Comparison of ENCODE assay signal across 7 cellular contexts in the genomic region with DNA sequence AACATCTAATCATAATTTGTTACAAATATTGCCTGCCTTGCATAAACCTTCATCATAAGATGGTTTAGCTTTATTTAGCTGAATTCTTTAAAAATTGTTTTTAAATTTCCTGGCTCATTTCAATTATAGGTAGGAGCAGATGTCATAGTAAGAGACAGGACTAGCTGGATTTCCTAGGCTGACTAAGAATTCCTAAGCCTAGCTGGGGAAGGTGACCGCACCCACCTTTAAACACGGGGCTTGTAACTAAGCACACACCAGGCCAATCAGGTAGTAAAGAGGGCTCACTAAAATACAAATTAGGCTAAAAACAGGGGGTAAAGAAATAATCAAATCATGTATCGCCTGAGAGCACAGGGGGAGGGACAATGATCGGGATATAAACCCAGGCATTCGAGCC.
DNase-seq lines count a peak whose midpoint lies in the region; ATAC-seq, FAIRE-seq and TF ChIP-seq lines count a peak whose summit lies in the region.
"Not testable (repeated sequence)": the region's sequence is repeated elsewhere in the genome, so short reads cannot be mapped to it uniquely, and the experiment has no call there.

No MANE protein-coding gene starts in this region.

- not testable (repeated sequence) for H3K36me3 ChIP-seq in PC-3 (ENCODE audit: low read depth, low read length); bronchial epithelial cell (ENCODE audit: control insufficient read depth, insufficient read depth, low read length); HepG2 (replicated peaks in 1 of 2; ENCODE audit: control insufficient read depth in 1 of 2, insufficient read depth in 2 of 2, low read length in 2 of 2)

- not testable (repeated sequence) for H3K4me3 ChIP-seq in A549; bronchial epithelial cell (ENCODE audit: low read depth, low read length); HepG2 (replicated peaks in 1 of 3; ENCODE audit: insufficient read depth in 1 of 3, low read depth in 2 of 3, low read length in 3 of 3)
- peak overlapping the region; percentile 56; the same call in 1 of the 2 replicates for H3K4me3 ChIP-seq in PC-3 (ENCODE audit: low read length)

- H3K9ac ChIP-seq in PC-3 (ENCODE audit: low read length) = peak overlapping the region; percentile 43
- H3K9ac ChIP-seq in HepG2 (ENCODE audit: insufficient read depth, low read depth, low read length) = not testable (repeated sequence)

- not testable (repeated sequence) for DNase-seq in A549 (ENCODE audit: low read depth in 1 of 2, low spot score in 1 of 2); HepG2 (ENCODE audit: low spot score)
- DNase-seq in NCI-H1092 treated with DMSO at 0.1 percent for 48 hours (lab: John Stamatoyannopoulos, UW) (peak; percentile 31), NCI-H2081 treated with DMSO at 0.1 percent for 48 hours (lab: John Stamatoyannopoulos, UW) (peak; percentile 61), NCI-H69 (lab: John Stamatoyannopoulos, UW) (peak; percentile 68), PC-3 (peak; percentile 66), bronchial epithelial cell (ENCODE audit: low read depth) (peak; percentile 9)

- H3K9me2 ChIP-seq in PC-3 (replicated peaks; ENCODE audit: low read length) = not testable (repeated sequence)

- not testable (repeated sequence) for BruUV-seq in PC-3 (replicated peaks; lab: Mats Ljungman, UMichigan); HepG2 (replicated peaks; lab: Mats Ljungman, UMichigan)

- H3K4me2 ChIP-seq in A549 (peak overlapping the region; percentile 59), PC-3 (ENCODE audit: low read length) (peak overlapping the region; percentile 87)
- H3K4me2 ChIP-seq in HepG2 (ENCODE audit: low read depth, low read length) = not testable (repeated sequence)

- not testable (repeated sequence) for H3K9me3 ChIP-seq in A549; PC-3 (ENCODE audit: low read length)
- H3K9me3 ChIP-seq in HepG2 (ENCODE audit: low read length) = peaks cover 46% of the 10 kb centered on the region

- not testable (repeated sequence) for TF ChIP-seq RAD21 in A549 (conservative IDR thresholded peaks at IDR 0.05 in 1 of 2, IDR thresholded peaks at IDR 0.05 in 1 of 2); HepG2 (CRISPR knock-in tag; IDR thresholded peaks at IDR 0.05)

- not testable (repeated sequence) for FAIRE-seq in A549 (lab: Jason Lieb, UNC); bronchial epithelial cell (lab: Jason Lieb, UNC); HepG2 (lab: Jason Lieb, UNC)

- not testable (repeated sequence) for H4K20me1 ChIP-seq in PC-3 (ENCODE audit: low read length); HepG2 (ENCODE audit: insufficient read depth, low read length)

- H3K27me3 ChIP-seq in PC-3 (ENCODE audit: low read length); bronchial epithelial cell (ENCODE audit: control insufficient read depth, insufficient read depth, low read length); HepG2 (ENCODE audit: control insufficient read depth in 1 of 2, insufficient read depth in 2 of 2, low read length in 2 of 2): not testable (repeated sequence)

- CTCF ChIA-PET in A549 (lab: Yijun Ruan, JAX); HepG2 (lab: Yijun Ruan, JAX; ENCODE audit: low intra/inter-chr PET ratio, low total read pairs): not testable (repeated sequence)
- CTCF ChIA-PET in PC-3 (lab: Charles Lee) = interaction anchor here (0.6 kb wide), 1 partner anchor 402 kb away, joined by 3 read pairs; no protein-coding TSS in a partner anchor

- not testable (repeated sequence) for ATAC-seq in A549, HepG2
- ATAC-seq in PC-3 = peak; percentile 60

- 23% methylated on average over 5 of the region's 5 CpGs for WGBS in A549 (ENCODE audit: missing lambda C conversion rate)
- WGBS in HepG2 (ENCODE audit: low lambda C conversion rate) = 26% methylated on average over 5 of the region's 5 CpGs

- not testable (repeated sequence) for H3K4me1 ChIP-seq in A549; HepG2 (ENCODE audit: insufficient read depth, low read length)
- H3K4me1 ChIP-seq in PC-3 (ENCODE audit: insufficient read depth, low read length) = peaks cover 33% of the 10 kb centered on the region

- H3K27ac ChIP-seq in A549 (peak overlapping the region in 1 of 2 experiments; percentile 32; a peak in 2 of 6 replicates), PC-3 (ENCODE audit: low read length) (peak overlapping the region; percentile 90)
- not testable (repeated sequence) for H3K27ac ChIP-seq in HepG2 (ENCODE audit: extremely low read length, insufficient read depth, low read length)

- not testable (repeated sequence) for TF ChIP-seq CTCF in A549 (IDR thresholded peaks at IDR 0.05); PC-3 (conservative IDR thresholded peaks at IDR 0.05; ENCODE audit: low read depth, low read length); bronchial epithelial cell (IDR thresholded peaks at IDR 0.05; ENCODE audit: insufficient read depth, low read length, severe bottlenecking); HepG2 (CRISPR knock-in tag; IDR thresholded peaks at IDR 0.05)

- intact Hi-C loops in PC-3 (cut with micrococcal nuclease) = loop anchor here (1.0 to 5.0 kb wide), 3 partner anchors 43 to 80 kb away; no protein-coding TSS in a partner anchor
- intact Hi-C loops in HepG2 (cut with micrococcal nuclease; ENCODE audit: unreplicated experiment) = not testable (repeated sequence)

- POLR2A ChIA-PET in A549 (lab: Yijun Ruan, JAX); HepG2 (lab: Yijun Ruan, JAX): not testable (repeated sequence)
- POLR2A ChIA-PET in PC-3 (lab: Charles Lee; ENCODE audit: unreplicated experiment) = interaction anchor here (0.6 kb wide), 1 partner anchor 58 kb away, joined by 3 read pairs; no protein-coding TSS in a partner anchor

- not testable (repeated sequence) for TF ChIP-seq POLR2A in A549 (IDR thresholded peaks at IDR 0.05; ENCODE audit: low read length); HepG2 (IDR thresholded peaks at IDR 0.05; ENCODE audit: insufficient read depth in 1 of 2, low read depth in 2 of 2, low read length in 2 of 2)

- H3F3A ChIP-seq in PC-3 (ENCODE audit: low read length, unreplicated experiment) = not testable (repeated sequence)

- in situ Hi-C loops in HepG2 (cut with HindIII; ENCODE audit: extremely low pct_ligation_motif_present, low pct_unique_long_range_greater_than_20kb) = not testable (repeated sequence)

- TF ChIP-seq EP300 in A549 (IDR thresholded peaks at IDR 0.05); HepG2 (IDR thresholded peaks at IDR 0.05; ENCODE audit: low read depth in 2 of 2, low read length in 2 of 2); HepG2 (CRISPR knock-in tag; IDR thresholded peaks at IDR 0.05; ENCODE audit: borderline replicate concordance): not testable (repeated sequence)

- H3K79me2 ChIP-seq in PC-3 (ENCODE audit: low read length); HepG2 (ENCODE audit: insufficient read depth, low read length): not testable (repeated sequence)

- peak overlapping the region; percentile 77 for H2AFZ ChIP-seq in PC-3 (ENCODE audit: low read length)
- not testable (repeated sequence) for H2AFZ ChIP-seq in HepG2 (ENCODE audit: low read length)

TF ChIP-seq in A549, 52 proteins besides CTCF, POLR2A, EP300 and RAD21:
- TF ChIP-seq MAFK (IDR thresholded peaks at IDR 0.05; ENCODE audit: partially characterized antibody) = peak; percentile 19

TF ChIP-seq in HepG2, 621 proteins besides CTCF, POLR2A, EP300 and RAD21:
- TF ChIP-seq MAFK (conservative IDR thresholded peaks at IDR 0.05 in 1 of 2, IDR thresholded peaks at IDR 0.05 in 1 of 2; ENCODE audit: low read length in 2 of 2) (peak in 1 of 2 experiments; percentile 35; a peak in 2 of 4 replicates), MAFF (IDR thresholded peaks at IDR 0.05; ENCODE audit: low read depth, low read length) (peak; percentile 9; the same call in 1 of the 2 replicates)
